Comparison of ENCODE assay signal across 1 cellular context in genomic region chr1:227947678-227948492, GRCh38.
A peak's percentile ranks its signal among the peaks of the same experiment; 100 is the strongest.
TF ChIP-seq lines count a peak whose summit lies in the region.

A gene with protein sequence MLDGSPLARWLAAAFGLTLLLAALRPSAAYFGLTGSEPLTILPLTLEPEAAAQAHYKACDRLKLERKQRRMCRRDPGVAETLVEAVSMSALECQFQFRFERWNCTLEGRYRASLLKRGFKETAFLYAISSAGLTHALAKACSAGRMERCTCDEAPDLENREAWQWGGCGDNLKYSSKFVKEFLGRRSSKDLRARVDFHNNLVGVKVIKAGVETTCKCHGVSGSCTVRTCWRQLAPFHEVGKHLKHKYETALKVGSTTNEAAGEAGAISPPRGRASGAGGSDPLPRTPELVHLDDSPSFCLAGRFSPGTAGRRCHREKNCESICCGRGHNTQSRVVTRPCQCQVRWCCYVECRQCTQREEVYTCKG (minus strand): TSS chr1:227947932. CDS start chr1:227947887, 45 bp downstream.

TF ChIP-seq in WTC11, 78 proteins besides CTCF, POLR2A, EP300 and RAD21 (continued from another document):
- no peak for TF ChIP-seq NFYB (CRISPR knock-in tag; conservative IDR thresholded peaks at IDR 0.05; ENCODE audit: low read depth)
- no peak for TF ChIP-seq PRDM15 (CRISPR knock-in tag; IDR thresholded peaks at IDR 0.05)
- TF ChIP-seq IRF1 (CRISPR knock-in tag; IDR thresholded peaks at IDR 0.05), result no peak
- no peak; the same call in 1 of the 2 replicates for TF ChIP-seq TP53 (CRISPR knock-in tag; IDR thresholded peaks at IDR 0.05)
- no peak for TF ChIP-seq ATF1 (CRISPR knock-in tag; IDR thresholded peaks at IDR 0.05)
- 0 out of 2 replicates have a peak, but pooled peaks have one; percentile 13 for TF ChIP-seq SP1 (CRISPR knock-in tag; conservative IDR thresholded peaks at IDR 0.05)
